1 cellular context compared by ENCODE assay signal in genomic region chr15:98700501-98700900, GRCh38.
TF ChIP-seq lines count a peak whose summit lies in the region.

No MANE protein-coding gene starts in this region.

TF ChIP-seq in GM12878, 131 proteins besides CTCF, POLR2A, EP300 and RAD21:
- TF ChIP-seq, protein P1, sequence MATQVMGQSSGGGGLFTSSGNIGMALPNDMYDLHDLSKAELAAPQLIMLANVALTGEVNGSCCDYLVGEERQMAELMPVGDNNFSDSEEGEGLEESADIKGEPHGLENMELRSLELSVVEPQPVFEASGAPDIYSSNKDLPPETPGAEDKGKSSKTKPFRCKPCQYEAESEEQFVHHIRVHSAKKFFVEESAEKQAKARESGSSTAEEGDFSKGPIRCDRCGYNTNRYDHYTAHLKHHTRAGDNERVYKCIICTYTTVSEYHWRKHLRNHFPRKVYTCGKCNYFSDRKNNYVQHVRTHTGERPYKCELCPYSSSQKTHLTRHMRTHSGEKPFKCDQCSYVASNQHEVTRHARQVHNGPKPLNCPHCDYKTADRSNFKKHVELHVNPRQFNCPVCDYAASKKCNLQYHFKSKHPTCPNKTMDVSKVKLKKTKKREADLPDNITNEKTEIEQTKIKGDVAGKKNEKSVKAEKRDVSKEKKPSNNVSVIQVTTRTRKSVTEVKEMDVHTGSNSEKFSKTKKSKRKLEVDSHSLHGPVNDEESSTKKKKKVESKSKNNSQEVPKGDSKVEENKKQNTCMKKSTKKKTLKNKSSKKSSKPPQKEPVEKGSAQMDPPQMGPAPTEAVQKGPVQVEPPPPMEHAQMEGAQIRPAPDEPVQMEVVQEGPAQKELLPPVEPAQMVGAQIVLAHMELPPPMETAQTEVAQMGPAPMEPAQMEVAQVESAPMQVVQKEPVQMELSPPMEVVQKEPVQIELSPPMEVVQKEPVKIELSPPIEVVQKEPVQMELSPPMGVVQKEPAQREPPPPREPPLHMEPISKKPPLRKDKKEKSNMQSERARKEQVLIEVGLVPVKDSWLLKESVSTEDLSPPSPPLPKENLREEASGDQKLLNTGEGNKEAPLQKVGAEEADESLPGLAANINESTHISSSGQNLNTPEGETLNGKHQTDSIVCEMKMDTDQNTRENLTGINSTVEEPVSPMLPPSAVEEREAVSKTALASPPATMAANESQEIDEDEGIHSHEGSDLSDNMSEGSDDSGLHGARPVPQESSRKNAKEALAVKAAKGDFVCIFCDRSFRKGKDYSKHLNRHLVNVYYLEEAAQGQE (IDR thresholded peaks at IDR 0.05; ENCODE audit: low read depth, low read length) = no peak
- TF ChIP-seq HDAC2 (IDR thresholded peaks at IDR 0.05) = no peak
- no peak for TF ChIP-seq IKZF2 (IDR thresholded peaks at IDR 0.05)
- no peak for TF ChIP-seq MEF2B (IDR thresholded peaks at IDR 0.05; ENCODE audit: partially characterized antibody, poor library complexity, severe bottlenecking)
- TF ChIP-seq MXI1 (IDR thresholded peaks at IDR 0.05; ENCODE audit: low read depth, low read length) = no peak
- no peak for TF ChIP-seq CREB1 (IDR thresholded peaks at IDR 0.05; ENCODE audit: low read depth)
- no peak for TF ChIP-seq ZNF384 (IDR thresholded peaks at IDR 0.05; ENCODE audit: borderline replicate concordance, low read depth, low read length)
- no peak for TF ChIP-seq ZNF217 (IDR thresholded peaks at IDR 0.05)
TF ChIP-seq in GM12878: peak in this region for 0.
